Comparison of ENCODE assay signal across 1 cellular context in genomic region chr16:21937387-21937829, GRCh38.
TF ChIP-seq lines count a peak whose summit lies in the region.

No MANE protein-coding gene starts in this region.

TF ChIP-seq in HepG2, 621 proteins besides CTCF, POLR2A, EP300 and RAD21 (continued from another document):
- TF ChIP-seq, protein P1, sequence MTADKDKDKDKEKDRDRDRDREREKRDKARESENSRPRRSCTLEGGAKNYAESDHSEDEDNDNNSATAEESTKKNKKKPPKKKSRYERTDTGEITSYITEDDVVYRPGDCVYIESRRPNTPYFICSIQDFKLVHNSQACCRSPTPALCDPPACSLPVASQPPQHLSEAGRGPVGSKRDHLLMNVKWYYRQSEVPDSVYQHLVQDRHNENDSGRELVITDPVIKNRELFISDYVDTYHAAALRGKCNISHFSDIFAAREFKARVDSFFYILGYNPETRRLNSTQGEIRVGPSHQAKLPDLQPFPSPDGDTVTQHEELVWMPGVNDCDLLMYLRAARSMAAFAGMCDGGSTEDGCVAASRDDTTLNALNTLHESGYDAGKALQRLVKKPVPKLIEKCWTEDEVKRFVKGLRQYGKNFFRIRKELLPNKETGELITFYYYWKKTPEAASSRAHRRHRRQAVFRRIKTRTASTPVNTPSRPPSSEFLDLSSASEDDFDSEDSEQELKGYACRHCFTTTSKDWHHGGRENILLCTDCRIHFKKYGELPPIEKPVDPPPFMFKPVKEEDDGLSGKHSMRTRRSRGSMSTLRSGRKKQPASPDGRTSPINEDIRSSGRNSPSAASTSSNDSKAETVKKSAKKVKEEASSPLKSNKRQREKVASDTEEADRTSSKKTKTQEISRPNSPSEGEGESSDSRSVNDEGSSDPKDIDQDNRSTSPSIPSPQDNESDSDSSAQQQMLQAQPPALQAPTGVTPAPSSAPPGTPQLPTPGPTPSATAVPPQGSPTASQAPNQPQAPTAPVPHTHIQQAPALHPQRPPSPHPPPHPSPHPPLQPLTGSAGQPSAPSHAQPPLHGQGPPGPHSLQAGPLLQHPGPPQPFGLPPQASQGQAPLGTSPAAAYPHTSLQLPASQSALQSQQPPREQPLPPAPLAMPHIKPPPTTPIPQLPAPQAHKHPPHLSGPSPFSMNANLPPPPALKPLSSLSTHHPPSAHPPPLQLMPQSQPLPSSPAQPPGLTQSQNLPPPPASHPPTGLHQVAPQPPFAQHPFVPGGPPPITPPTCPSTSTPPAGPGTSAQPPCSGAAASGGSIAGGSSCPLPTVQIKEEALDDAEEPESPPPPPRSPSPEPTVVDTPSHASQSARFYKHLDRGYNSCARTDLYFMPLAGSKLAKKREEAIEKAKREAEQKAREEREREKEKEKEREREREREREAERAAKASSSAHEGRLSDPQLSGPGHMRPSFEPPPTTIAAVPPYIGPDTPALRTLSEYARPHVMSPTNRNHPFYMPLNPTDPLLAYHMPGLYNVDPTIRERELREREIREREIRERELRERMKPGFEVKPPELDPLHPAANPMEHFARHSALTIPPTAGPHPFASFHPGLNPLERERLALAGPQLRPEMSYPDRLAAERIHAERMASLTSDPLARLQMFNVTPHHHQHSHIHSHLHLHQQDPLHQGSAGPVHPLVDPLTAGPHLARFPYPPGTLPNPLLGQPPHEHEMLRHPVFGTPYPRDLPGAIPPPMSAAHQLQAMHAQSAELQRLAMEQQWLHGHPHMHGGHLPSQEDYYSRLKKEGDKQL (CRISPR knock-in tag; IDR thresholded peaks at IDR 0.05; ENCODE audit: low read depth) = peak; percentile 40; the same call in 1 of the 2 replicates
- 0 out of 2 replicates have a peak, but pooled peaks have one; percentile 4 for TF ChIP-seq TRIM22 (IDR thresholded peaks at IDR 0.05)
- TF ChIP-seq NCOA2 (CRISPR knock-in tag; IDR thresholded peaks at IDR 0.05) = peak; percentile 98
- TF ChIP-seq ISL2 (CRISPR knock-in tag; IDR thresholded peaks at IDR 0.05) = peak; percentile 99
- TF ChIP-seq ZSCAN31 (CRISPR knock-in tag; IDR thresholded peaks at IDR 0.05; ENCODE audit: low read depth) = no peak
- TF ChIP-seq, protein P2, sequence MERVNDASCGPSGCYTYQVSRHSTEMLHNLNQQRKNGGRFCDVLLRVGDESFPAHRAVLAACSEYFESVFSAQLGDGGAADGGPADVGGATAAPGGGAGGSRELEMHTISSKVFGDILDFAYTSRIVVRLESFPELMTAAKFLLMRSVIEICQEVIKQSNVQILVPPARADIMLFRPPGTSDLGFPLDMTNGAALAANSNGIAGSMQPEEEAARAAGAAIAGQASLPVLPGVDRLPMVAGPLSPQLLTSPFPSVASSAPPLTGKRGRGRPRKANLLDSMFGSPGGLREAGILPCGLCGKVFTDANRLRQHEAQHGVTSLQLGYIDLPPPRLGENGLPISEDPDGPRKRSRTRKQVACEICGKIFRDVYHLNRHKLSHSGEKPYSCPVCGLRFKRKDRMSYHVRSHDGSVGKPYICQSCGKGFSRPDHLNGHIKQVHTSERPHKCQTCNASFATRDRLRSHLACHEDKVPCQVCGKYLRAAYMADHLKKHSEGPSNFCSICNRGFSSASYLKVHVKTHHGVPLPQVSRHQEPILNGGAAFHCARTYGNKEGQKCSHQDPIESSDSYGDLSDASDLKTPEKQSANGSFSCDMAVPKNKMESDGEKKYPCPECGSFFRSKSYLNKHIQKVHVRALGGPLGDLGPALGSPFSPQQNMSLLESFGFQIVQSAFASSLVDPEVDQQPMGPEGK (CRISPR knock-in tag; IDR thresholded peaks at IDR 0.05) = peak; percentile 11; the same call in 1 of the 2 replicates
- TF ChIP-seq NR2C2 (CRISPR knock-in tag; IDR thresholded peaks at IDR 0.05; ENCODE audit: borderline replicate concordance) = 0 out of 2 replicates have a peak, but pooled peaks have one; percentile 28
- TF ChIP-seq FOXP1 (IDR thresholded peaks at IDR 0.05) = peak; percentile 72; the same call in 1 of the 2 replicates
- peak; percentile 86; the same call in 1 of the 2 replicates for TF ChIP-seq FOXP1 (CRISPR knock-in tag; IDR thresholded peaks at IDR 0.05)
- peak; percentile 87 for TF ChIP-seq FOXK2 (IDR thresholded peaks at IDR 0.05)
- peak; percentile 72 for TF ChIP-seq ATF1 (CRISPR knock-in tag; IDR thresholded peaks at IDR 0.05)
- no peak for TF ChIP-seq ZNF670 (CRISPR knock-in tag; IDR thresholded peaks at IDR 0.05; ENCODE audit: borderline replicate concordance)
- no peak for TF ChIP-seq CREB1 (IDR thresholded peaks at IDR 0.05)
- TF ChIP-seq CREB1 (CRISPR knock-in tag; IDR thresholded peaks at IDR 0.05) = peak; percentile 82
- TF ChIP-seq MED1 (CRISPR knock-in tag; IDR thresholded peaks at IDR 0.05) = peak; percentile 73
- no peak for TF ChIP-seq ZNF281 (CRISPR knock-in tag; IDR thresholded peaks at IDR 0.05; ENCODE audit: borderline replicate concordance)
- peak; percentile 76 for TF ChIP-seq CEBPG (CRISPR knock-in tag; IDR thresholded peaks at IDR 0.05)
- TF ChIP-seq PPARG (CRISPR knock-in tag; conservative IDR thresholded peaks at IDR 0.05) = peak; percentile 81
- TF ChIP-seq ZNF343 (CRISPR knock-in tag; IDR thresholded peaks at IDR 0.05) = no peak
- peak; percentile 73 for TF ChIP-seq KDM6A (CRISPR knock-in tag; IDR thresholded peaks at IDR 0.05; ENCODE audit: low read depth)
- peak; percentile 87 for TF ChIP-seq HNRNPUL1 (IDR thresholded peaks at IDR 0.05; ENCODE audit: low read depth, low read length)
- peak; percentile 95 for TF ChIP-seq MIXL1 (CRISPR knock-in tag; IDR thresholded peaks at IDR 0.05)
- TF ChIP-seq ZNF652 (CRISPR knock-in tag; IDR thresholded peaks at IDR 0.05; ENCODE audit: borderline replicate concordance, low read depth) = peak; percentile 52; the same call in 1 of the 2 replicates
- TF ChIP-seq DRAP1 (CRISPR knock-in tag; IDR thresholded peaks at IDR 0.05) = no peak
- TF ChIP-seq CCAR2 (optimal IDR thresholded peaks at IDR 0.05; ENCODE audit: low read depth, low read length) = no peak
- peak; percentile 93; the same call in 1 of the 2 replicates for TF ChIP-seq FOXJ3 (CRISPR knock-in tag; IDR thresholded peaks at IDR 0.05; ENCODE audit: borderline replicate concordance)
- TF ChIP-seq GFI1 (CRISPR knock-in tag; IDR thresholded peaks at IDR 0.05; ENCODE audit: borderline replicate concordance) = peak; percentile 86
- TF ChIP-seq GRHL1 (CRISPR knock-in tag; conservative IDR thresholded peaks at IDR 0.05) = no peak
- peak; percentile 83 for TF ChIP-seq BCL6 (CRISPR knock-in tag; IDR thresholded peaks at IDR 0.05)
- TF ChIP-seq NR1H2 (CRISPR knock-in tag; IDR thresholded peaks at IDR 0.05; ENCODE audit: borderline replicate concordance, low read depth) = no peak
- peak; percentile 65; the same call in 1 of the 2 replicates for TF ChIP-seq KAT8 (CRISPR knock-in tag; IDR thresholded peaks at IDR 0.05)
- TF ChIP-seq REPIN1 (CRISPR knock-in tag; IDR thresholded peaks at IDR 0.05; ENCODE audit: borderline replicate concordance, low read depth) = no peak
- peak; percentile 99 for TF ChIP-seq TCF7L2 (IDR thresholded peaks at IDR 0.05; ENCODE audit: low read depth, low read length)
- TF ChIP-seq, protein P3, sequence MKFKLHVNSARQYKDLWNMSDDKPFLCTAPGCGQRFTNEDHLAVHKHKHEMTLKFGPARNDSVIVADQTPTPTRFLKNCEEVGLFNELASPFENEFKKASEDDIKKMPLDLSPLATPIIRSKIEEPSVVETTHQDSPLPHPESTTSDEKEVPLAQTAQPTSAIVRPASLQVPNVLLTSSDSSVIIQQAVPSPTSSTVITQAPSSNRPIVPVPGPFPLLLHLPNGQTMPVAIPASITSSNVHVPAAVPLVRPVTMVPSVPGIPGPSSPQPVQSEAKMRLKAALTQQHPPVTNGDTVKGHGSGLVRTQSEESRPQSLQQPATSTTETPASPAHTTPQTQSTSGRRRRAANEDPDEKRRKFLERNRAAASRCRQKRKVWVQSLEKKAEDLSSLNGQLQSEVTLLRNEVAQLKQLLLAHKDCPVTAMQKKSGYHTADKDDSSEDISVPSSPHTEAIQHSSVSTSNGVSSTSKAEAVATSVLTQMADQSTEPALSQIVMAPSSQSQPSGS (CRISPR knock-in tag; IDR thresholded peaks at IDR 0.05) = peak; percentile 67
- TF ChIP-seq SIX4 (CRISPR knock-in tag; IDR thresholded peaks at IDR 0.05) = no peak
- TF ChIP-seq ERF (CRISPR knock-in tag; IDR thresholded peaks at IDR 0.05) = 0 out of 2 replicates have a peak, but pooled peaks have one; percentile 9
- TF ChIP-seq CREM (IDR thresholded peaks at IDR 0.05) = peak; percentile 97
- no peak for TF ChIP-seq CREM (CRISPR knock-in tag; IDR thresholded peaks at IDR 0.05)
- peak; percentile 27; the same call in 1 of the 2 replicates for TF ChIP-seq EHMT2 (IDR thresholded peaks at IDR 0.05; ENCODE audit: borderline replicate concordance, low read depth, low read length)
- TF ChIP-seq CBFB (CRISPR knock-in tag; IDR thresholded peaks at IDR 0.05) = 0 out of 2 replicates have a peak, but pooled peaks have one; percentile 30
- no peak for TF ChIP-seq ZNF589 (CRISPR knock-in tag; conservative IDR thresholded peaks at IDR 0.05)
- TF ChIP-seq KAT2B (IDR thresholded peaks at IDR 0.05; ENCODE audit: borderline replicate concordance, low read depth, low read length) = no peak
- TF ChIP-seq, protein P4, sequence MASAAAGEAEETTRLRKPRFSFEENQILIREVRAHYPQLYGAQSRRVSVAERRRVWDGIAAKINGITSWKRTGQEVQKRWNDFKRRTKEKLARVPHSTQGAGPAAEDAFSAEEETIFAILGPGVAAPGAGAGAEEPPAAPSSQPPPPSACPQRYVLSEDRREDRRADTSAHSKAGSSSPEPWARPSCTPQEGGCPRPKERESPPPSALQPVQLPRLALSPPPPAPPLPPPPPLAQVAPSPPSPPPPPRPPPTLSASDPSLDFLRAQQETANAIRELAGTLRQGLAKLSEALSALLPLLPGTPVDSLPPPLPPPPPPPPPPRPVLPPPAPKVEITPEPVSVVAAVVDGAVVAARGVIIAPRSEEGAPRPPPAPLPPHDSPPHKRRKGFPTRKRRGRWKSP (CRISPR knock-in tag; IDR thresholded peaks at IDR 0.05) = no peak
- 0 out of 2 replicates have a peak, but pooled peaks have one; percentile 2 for TF ChIP-seq KDM3A (CRISPR knock-in tag; IDR thresholded peaks at IDR 0.05; ENCODE audit: low read depth)
